27 cellular contexts compared by ENCODE assay signal in the genomic region with DNA sequence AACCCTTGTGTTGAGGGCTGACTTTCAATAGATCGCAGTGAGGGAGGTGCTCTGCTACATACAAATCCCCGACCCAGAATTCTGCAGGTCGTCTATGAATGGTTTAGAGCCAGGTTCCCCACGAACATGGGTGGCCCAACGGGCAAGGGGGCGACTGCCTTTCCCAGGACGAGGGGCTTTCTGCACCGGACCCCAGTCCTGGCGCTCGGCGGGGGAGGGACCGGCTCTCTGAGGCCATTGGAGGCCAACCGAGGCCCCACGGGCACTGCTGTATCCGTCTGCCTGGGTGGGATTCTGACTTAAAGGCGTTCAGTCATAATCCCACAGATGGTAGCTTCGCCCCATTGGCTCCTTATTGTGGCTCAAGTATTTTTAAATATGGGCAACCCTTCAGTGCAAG. TPM values are rescaled to one million over a fixed set of nuclear protein-coding genes. Genes with fewer than 3 reads are reported as not detected.
DNase-seq lines count a peak whose midpoint lies in the region; ATAC-seq, FAIRE-seq and TF ChIP-seq lines count a peak whose summit lies in the region.
"Had no signal": no experiment of that assay in that cellular context is flagged by ENCODE, and none has a peak within 500 bp of the region (broad histone marks: within the 10 kb centered on the region; RNA-seq: fewer than 3 reads in every experiment).

No MANE protein-coding gene starts in this region.

- no peak for TF ChIP-seq CTCF in HepG2 (CRISPR knock-in tag; IDR thresholded peaks at IDR 0.05)
- no peak for TF ChIP-seq CTCF in right lobe of liver (IDR thresholded peaks at IDR 0.05)
- TF ChIP-seq CTCF in dorsolateral prefrontal cortex (IDR thresholded peaks at IDR 0.05 in 54 of 56, conservative IDR thresholded peaks at IDR 0.05 in 2 of 56; ENCODE audit: low read depth in 1 of 56, partially characterized antibody in 56 of 56), result no peak
- no peak for TF ChIP-seq CTCF in GM23338 (conservative IDR thresholded peaks at IDR 0.05; ENCODE audit: low read depth in 2 of 2)

- H2AFZ ChIP-seq in HepG2 (ENCODE audit: low read length), result no peak overlapping the region
- H2AFZ ChIP-seq in GM23338, result no peak overlapping the region
- H2AFZ ChIP-seq: neural progenitor cell had no signal

- no peak for DNase-seq in HepG2 (ENCODE audit: low spot score)
- no peak for DNase-seq in right lobe of liver
- DNase-seq in dorsolateral prefrontal cortex, result no peak
- no peak for DNase-seq in DMS153 treated with DMSO at 0.1 percent for 48 hours (lab: John Stamatoyannopoulos, UW; ENCODE audit: unreplicated experiment)
- DNase-seq in NCI-H82 treated with DMSO at 0.1 percent for 48 hours (lab: John Stamatoyannopoulos, UW; ENCODE audit: unreplicated experiment), result no peak
- no peak for DNase-seq in GM23338 (ENCODE audit: low spot score)
- DNase-seq: activated CD4-positive, alpha-beta T cell treated with anti-CD3 and anti-CD28 coated beads for 4 hours; activated naive CD4-positive, alpha-beta T cell; activated T-cell treated with anti-CD3 and anti-CD28 coated beads, Interleukin-2, amount 50 U/mL, for 1 hour; amygdala; effector CD8-positive, alpha-beta T cell; kidney; mammary epithelial cell; NCI-H1436; NCI-H2107; sigmoid colon; SK-N-SH; stimulated activated CD4-positive, alpha-beta T cell treated with anti-CD3 and anti-CD28 coated beads, Interleukin-15, amount 100 ng/mL, for 24 hours; stimulated activated naive CD4-positive, alpha-beta T cell treated with Interleukin-2 at 50 U/mL for 16 hours had no signal

- no peak overlapping the region for H3K4me3 Mint-ChIP-seq in GM23338
- H3K4me3 Mint-ChIP-seq: neural progenitor cell; T-helper 1 cell treated with Interleukin-12 subunit alpha and Interleukin-12 subunit beta and Interleukin-4 antibody, amounts not matched to agents 30 μg/mL and 1 μg/mL, for 36 hours had no signal

- H3K4me1 ChIP-seq in HepG2 (ENCODE audit: insufficient read depth, low read length) (peaks cover 60% of the 10 kb centered on the region), right lobe of liver (no peaks in the 10 kb centered on the region), skeletal muscle tissue (ENCODE audit: control insufficient read depth in 3 of 3, insufficient read depth in 3 of 3, low read length in 3 of 3) (peaks cover 69 to 84% (median 75%) of the 10 kb centered on the region in 3 donors), GM23338 (ENCODE audit: insufficient read depth) (peaks cover 49% of the 10 kb centered on the region)

- H3K36me3 ChIP-seq in HepG2 (replicated peaks in 1 of 2; ENCODE audit: control insufficient read depth in 1 of 2, insufficient read depth in 2 of 2, low read length in 2 of 2) (peaks cover 2 to 9% of the 10 kb centered on the region in 2 experiments; a peak in 4 of 5 replicates), right lobe of liver (no peaks in the 10 kb centered on the region), skeletal muscle tissue (ENCODE audit: control insufficient read depth in 3 of 3, insufficient read depth in 3 of 3, low read length in 3 of 3) (no peaks in the 10 kb centered on the region), GM23338 (ENCODE audit: insufficient read depth) (peaks cover 3% of the 10 kb centered on the region)
- H3K36me3 ChIP-seq: breast epithelium, neural progenitor cell, sigmoid colon had no signal

- 0 out of 2 replicates have a peak, but pooled peaks cover 6% of the 10 kb centered on the region for H3F3A ChIP-seq in GM23338 (replicated peaks; ENCODE audit: low read depth)

- intact Hi-C loops in HepG2 (cut with micrococcal nuclease; ENCODE audit: unreplicated experiment) (loop anchor here (5.0 kb wide), 1 partner anchor 45 kb away; no protein-coding TSS in a partner anchor), right lobe of liver (cut with DNase I) (no loop called here), dorsolateral prefrontal cortex (cut with DNase I) (no loop called here)

- H3K4me2 ChIP-seq in HepG2 (ENCODE audit: low read depth, low read length), result no peak overlapping the region
- no peak overlapping the region for H3K4me2 ChIP-seq in GM23338
- H3K4me2 ChIP-seq: neural progenitor cell, SK-N-SH had no signal

- peaks cover 16% of the 10 kb centered on the region; the same call in 2 of the 3 replicates for H3K9me3 Mint-ChIP-seq in GM23338

- in situ Hi-C loops in HepG2 (cut with HindIII; ENCODE audit: extremely low pct_ligation_motif_present, low pct_unique_long_range_greater_than_20kb), result no loop called here

- peaks cover 13% of the 10 kb centered on the region for H3K9me2 ChIP-seq in GM23338 (ENCODE audit: insufficient read depth)
- H3K9me2 ChIP-seq: SK-N-SH had no signal

- peaks cover 27% of the 10 kb centered on the region for H3K79me2 ChIP-seq in HepG2 (ENCODE audit: insufficient read depth, low read length)
- peaks cover 61% of the 10 kb centered on the region for H3K79me2 ChIP-seq in GM23338 (replicated peaks; ENCODE audit: insufficient read depth)

- CTCF ChIA-PET in HepG2 (lab: Yijun Ruan, JAX; ENCODE audit: low intra/inter-chr PET ratio, low total read pairs), result no interaction called here

- ATAC-seq in HepG2, result no peak
- ATAC-seq in right lobe of liver, result no peak
- ATAC-seq in GM23338, result no peak
- ATAC-seq: HCT116 had no signal

- H3K27ac ChIP-seq in HepG2 (ENCODE audit: extremely low read length, insufficient read depth, low read length) (no peak overlapping the region), right lobe of liver (no peak overlapping the region), dorsolateral prefrontal cortex (peak overlapping the region in 49 of 59 donors; percentile 13 to 98 (median 69)), skeletal muscle tissue (ENCODE audit: low read depth, low read length) (peak overlapping the region; percentile 79), GM23338 (ENCODE audit: low read depth) (no peak overlapping the region)
- H3K27ac ChIP-seq: breast epithelium, C4-2B, neural progenitor cell had no signal

- H4K20me1 ChIP-seq in HepG2 (ENCODE audit: insufficient read depth, low read length), result peaks cover 3% of the 10 kb centered on the region; the same call in 1 of the 2 replicates
- no peaks in the 10 kb centered on the region; the same call in 1 of the 2 replicates for H4K20me1 ChIP-seq in GM23338 (replicated peaks; ENCODE audit: insufficient read depth)

- WGBS in HepG2 (ENCODE audit: low lambda C conversion rate), result 92% methylated on average over 17 of the region's 17 CpGs
- 56% methylated on average over 7 of the region's 17 CpGs for WGBS in right lobe of liver (ENCODE audit: insufficient coverage, low coverage, low lambda C conversion rate, missing lambda C conversion rate)

- H3K9ac ChIP-seq in HepG2 (ENCODE audit: insufficient read depth, low read depth, low read length) (no peak overlapping the region), skeletal muscle tissue (ENCODE audit: low read depth in 1 of 3, low read length in 3 of 3) (peak overlapping the region in 1 of 3 donors; percentile 83)
- H3K9ac ChIP-seq: neural progenitor cell, SK-N-SH had no signal

- BruUV-seq in HepG2 (replicated peaks; lab: Mats Ljungman, UMichigan), result no TSS peak

- TF ChIP-seq RAD21 in HepG2 (CRISPR knock-in tag; IDR thresholded peaks at IDR 0.05), result no peak

- FAIRE-seq in HepG2 (lab: Jason Lieb, UNC), result no peak
- FAIRE-seq: D721Med, kidney had no signal

- POLR2A ChIA-PET in HepG2 (lab: Yijun Ruan, JAX), result interaction anchor here (1.2 kb wide), 1 partner anchor 16 kb away, joined by 3 read pairs; no protein-coding TSS in a partner anchor

- no peak overlapping the region for H3K27ac Mint-ChIP-seq in GM23338
- H3K27ac Mint-ChIP-seq: neural progenitor cell; T-helper 1 cell treated with Interleukin-12 subunit alpha and Interleukin-12 subunit beta and Interleukin-4 antibody, amounts not matched to agents 30 μg/mL and 1 μg/mL, for 36 hours had no signal

- TF ChIP-seq EP300 in HepG2 (IDR thresholded peaks at IDR 0.05; ENCODE audit: low read depth in 2 of 2, low read length in 2 of 2) (no peak), HepG2 (CRISPR knock-in tag; IDR thresholded peaks at IDR 0.05; ENCODE audit: borderline replicate concordance) (no peak)

- H3K4me1 Mint-ChIP-seq in GM23338, result peaks cover 48% of the 10 kb centered on the region

- H3K4me3 ChIP-seq in HepG2 (replicated peaks in 1 of 3; ENCODE audit: insufficient read depth in 1 of 3, low read depth in 2 of 3, low read length in 3 of 3) (no peak overlapping the region), right lobe of liver (no peak overlapping the region), dorsolateral prefrontal cortex (no peak overlapping the region), skeletal muscle tissue (ENCODE audit: low read length in 3 of 3) (no peak overlapping the region), GM23338 (no peak overlapping the region)
- H3K4me3 ChIP-seq: breast epithelium, neural progenitor cell, sigmoid colon, tibial nerve had no signal

- H3K27me3 ChIP-seq in HepG2 (ENCODE audit: control insufficient read depth in 1 of 2, insufficient read depth in 2 of 2, low read length in 2 of 2), result no peaks in the 10 kb centered on the region
- H3K27me3 ChIP-seq in right lobe of liver, result no peaks in the 10 kb centered on the region
- H3K27me3 ChIP-seq in dorsolateral prefrontal cortex, result no peaks in the 10 kb centered on the region
- H3K27me3 ChIP-seq in skeletal muscle tissue (ENCODE audit: control insufficient read depth in 3 of 3, insufficient read depth in 3 of 3, low read length in 3 of 3), result no peaks in the 10 kb centered on the region
- no peaks in the 10 kb centered on the region for H3K27me3 ChIP-seq in GM23338 (ENCODE audit: insufficient read depth)
- H3K27me3 ChIP-seq: breast epithelium, neural progenitor cell, sigmoid colon, tibial nerve had no signal

- peaks cover 4% of the 10 kb centered on the region for H3K27me3 Mint-ChIP-seq in GM23338 (ENCODE audit: insufficient read depth, low read depth, poor library complexity)

- TF ChIP-seq POLR2A in HepG2 (IDR thresholded peaks at IDR 0.05; ENCODE audit: insufficient read depth in 1 of 2, low read depth in 2 of 2, low read length in 2 of 2), result no peak
- TF ChIP-seq POLR2A in right lobe of liver (IDR thresholded peaks at IDR 0.05), result no peak

- H3K36me3 Mint-ChIP-seq in GM23338 (ENCODE audit: low read depth), result peaks cover 15% of the 10 kb centered on the region; the same call in 2 of the 3 replicates

- H3K9me3 ChIP-seq in HepG2 (ENCODE audit: low read length) (peaks cover 3% of the 10 kb centered on the region; the same call in 1 of the 2 replicates), right lobe of liver (no peaks in the 10 kb centered on the region), skeletal muscle tissue (ENCODE audit: control insufficient read depth in 3 of 3, low read length in 3 of 3) (no peaks in the 10 kb centered on the region)
- H3K9me3 ChIP-seq: breast epithelium, sigmoid colon had no signal

RNA-seq across cellular contexts. Expression of gene SEC14L1, which starts 21.2 kb away (rescaled TPM):
- total RNA-seq in HepG2 (2016; rRNA removed; fragmentation: Illumina TruSeq; extraction: Trizol) (43.9 and 62.5 TPM in 2 replicates), right lobe of liver (10 to 100 TPM; 21.5 to 44.4 (median 24.9) TPM), dorsolateral prefrontal cortex (100 to 1,000 TPM in 117 of 120 experiments, 10 to 100 TPM in 3; 93.3 to 297 (median 156) TPM), skeletal muscle tissue (83.5 TPM)
- 22.8 and 28.1 TPM in 2 replicates for total RNA-seq in HepG2 (2016; cell fraction: cytosol; rRNA removed; fragmentation: Illumina TruSeq; extraction: Trizol; ENCODE audit: low read depth)
- total RNA-seq in HepG2 (2016; cell fraction: insoluble cytoplasmic fraction; rRNA removed; fragmentation: Illumina TruSeq; extraction: Trizol), result 51.1 and 57.5 TPM in 2 replicates
- total RNA-seq in HepG2 (2016; cell fraction: membrane; rRNA removed; fragmentation: Illumina TruSeq; extraction: Trizol), result 75.8 and 78.7 TPM in 2 replicates
- total RNA-seq in HepG2 (2016; cell fraction: nucleus; rRNA removed; fragmentation: Illumina TruSeq; extraction: Trizol), result 34.2 and 41.8 TPM in 2 replicates
- polyA plus RNA-seq in HepG2 (2011; rRNA removed) (26.3 and 27.0 TPM in 2 replicates), GM23338 (2016; fragmentation: Nextera tagmentation; extraction: Ambion mirVana) (26.8 and 32.3 TPM in 2 replicates)
- polyA plus RNA-seq in HepG2 (2011; cell fraction: cytosol; rRNA removed), result 17.3 and 23.1 TPM in 2 replicates
- polyA plus RNA-seq in HepG2 (2011; cell fraction: nucleus; rRNA removed), result 30.8 and 49.2 TPM in 2 replicates
- polyA plus RNA-seq in HepG2 (2012), result 37.6 and 54.7 TPM in 2 replicates
- 30.8 and 38.2 TPM in 2 replicates for polyA plus RNA-seq in HepG2 (2016; cell fraction: cytosol; fragmentation: Illumina TruSeq; extraction: Trizol; ENCODE audit: low read depth)
- 57.4 and 67.9 TPM in 2 replicates for polyA plus RNA-seq in HepG2 (2016; cell fraction: insoluble cytoplasmic fraction; fragmentation: Illumina TruSeq; extraction: Trizol; ENCODE audit: low read depth)
- 55.3 and 57.7 TPM in 2 replicates for polyA plus RNA-seq in HepG2 (2016; cell fraction: membrane; fragmentation: Illumina TruSeq; extraction: Trizol; ENCODE audit: low read depth)
- polyA plus RNA-seq in HepG2 (2016; cell fraction: nucleus; fragmentation: Illumina TruSeq; extraction: Trizol; ENCODE audit: insufficient read depth, low read depth), result 56.1 and 65.2 TPM in 2 replicates
- 16.4 and 49.1 TPM in 2 replicates for polyA minus RNA-seq in HepG2 (2011; rRNA and poly(A)+ RNA removed; ENCODE audit: low replicate concordance)
- 23.7 and 34.8 TPM in 2 replicates for polyA minus RNA-seq in HepG2 (2011; cell fraction: cytosol; rRNA and poly(A)+ RNA removed)
- 29.4 and 35.6 TPM in 2 replicates for polyA minus RNA-seq in HepG2 (2011; cell fraction: nucleus; rRNA and poly(A)+ RNA removed)
- total RNA-seq in GM23338 (2014; rRNA removed; shearing (Covaris generic)), result 54.8 and 81.8 TPM in 2 replicates

Comparison
In these comparisons a context has a peak if more than half of its experiments do, and no peak if none do; other contexts are left out.
1. H3K27ac ChIP-seq: peak in dorsolateral prefrontal cortex (49 of 59) and skeletal muscle tissue (single experiment); none in HepG2 (single experiment), right lobe of liver (0 of 3) and GM23338 (single experiment).